ENCODE assay signal across 11 cellular contexts in the genomic region with DNA sequence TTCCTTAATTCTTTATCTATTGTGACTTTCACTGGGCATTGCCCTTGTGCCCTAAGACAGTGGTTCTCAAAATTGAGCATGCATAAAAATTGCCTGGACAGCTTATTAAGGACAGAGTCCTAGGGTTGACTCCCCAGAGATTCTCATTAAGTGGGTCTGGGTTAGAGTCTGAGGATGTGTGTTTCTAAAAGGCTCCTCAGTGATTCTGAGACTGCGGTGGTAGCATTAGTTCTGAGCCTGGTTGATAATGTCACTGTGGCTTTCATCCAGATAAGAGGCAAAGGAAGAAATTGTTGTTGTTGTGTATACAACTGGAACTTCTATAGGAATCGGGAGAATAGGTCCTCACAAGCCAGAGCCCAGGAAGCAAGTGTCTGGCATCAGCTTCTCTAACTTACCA. TPM values are rescaled to one million over a fixed set of nuclear protein-coding genes. Genes with fewer than 3 reads are reported as not detected.
DNase-seq lines count a peak whose midpoint lies in the region; ATAC-seq, FAIRE-seq and TF ChIP-seq lines count a peak whose summit lies in the region.
"Had no signal": no experiment of that assay in that cellular context is flagged by ENCODE, and none has a peak within 500 bp of the region (broad histone marks: within the 10 kb centered on the region; RNA-seq: fewer than 3 reads in every experiment).

No MANE protein-coding gene starts in this region.

- POLR2A ChIA-PET in BJ (lab: Charles Lee), result no interaction called here

- no peak for DNase-seq in BJ (ENCODE audit: low read depth)
- no peak for DNase-seq in H54 (ENCODE audit: insufficient read length, low spot score)
- DNase-seq in chondrocyte (ENCODE audit: low spot score), result no peak
- DNase-seq in natural killer cell, result no peak
- DNase-seq in ACHN, result no peak
- DNase-seq in effector CD4-positive, alpha-beta T cell, result no peak
- DNase-seq: KG1, NCI-H524 treated with DMSO at 0.1 percent for 48 hours had no signal

- peaks cover 42% of the 10 kb centered on the region for H3K4me1 Mint-ChIP-seq in chondrocyte (ENCODE audit: low read depth)
- H3K4me1 Mint-ChIP-seq in natural killer cell, result peaks cover 48 to 51% of the 10 kb centered on the region in 2 donors

- H3K36me3 Mint-ChIP-seq in chondrocyte (ENCODE audit: low read depth) (no peaks in the 10 kb centered on the region), natural killer cell (peaks cover 41% of the 10 kb centered on the region)

- no peaks in the 10 kb centered on the region for H3K27me3 Mint-ChIP-seq in chondrocyte (ENCODE audit: low read depth)
- H3K27me3 Mint-ChIP-seq in natural killer cell (ENCODE audit: low read depth in 2 of 2), result no peaks in the 10 kb centered on the region

- TF ChIP-seq CTCF in BJ (IDR thresholded peaks at IDR 0.05; ENCODE audit: insufficient read depth, low read depth, low read length) (no peak), chondrocyte (IDR thresholded peaks at IDR 0.05) (no peak), natural killer cell (IDR thresholded peaks at IDR 0.05) (no peak)

- in situ Hi-C loops in ACHN (cut with HindIII; ENCODE audit: low pct_ligation_motif_present, low pct_unique_long_range_greater_than_20kb, low sequenced_read_pairs), result no loop called here

- H3K36me3 ChIP-seq in BJ (ENCODE audit: control insufficient read depth, insufficient read depth, low read length), result 0 out of 2 replicates have a peak, but pooled peaks cover 1% of the 10 kb centered on the region

- H3K27me3 ChIP-seq in BJ (ENCODE audit: control insufficient read depth, insufficient read depth, low read length), result no peaks in the 10 kb centered on the region

- H3K27ac Mint-ChIP-seq in chondrocyte (ENCODE audit: unreplicated experiment) (peak overlapping the region; percentile 98), natural killer cell (peak overlapping the region; percentile 95 to 98)

- CTCF ChIA-PET in BJ (lab: Yijun Ruan, JAX), result interaction anchor here (1.4 to 2.0 kb wide), 2 partner anchors 52 to 66 kb away, joined by 4 to 12 read pairs; no protein-coding TSS in a partner anchor

- H3K4me3 ChIP-seq in BJ (ENCODE audit: low read depth, low read length), result peak overlapping the region; percentile 8; the same call in 1 of the 2 replicates

- ATAC-seq in natural killer cell (no peak), HG03280 (IDR thresholded peaks at IDR 0.05; ENCODE audit: unreplicated experiment) (no peak), GM18505 (IDR thresholded peaks at IDR 0.05; ENCODE audit: unreplicated experiment) (no peak)

- FAIRE-seq in H54 (lab: Jason Lieb, UNC), result peak; percentile 50
- FAIRE-seq: bronchial epithelial cell had no signal

- H3K4me3 Mint-ChIP-seq in chondrocyte (ENCODE audit: unreplicated experiment) (peak overlapping the region; percentile 64), natural killer cell (peak overlapping the region; percentile 95)

- H3K9me3 Mint-ChIP-seq in chondrocyte (ENCODE audit: low read depth) (peaks cover 7% of the 10 kb centered on the region), natural killer cell (peaks cover 0 to 4% of the 10 kb centered on the region in 2 donors)

- TF ChIP-seq POLR2A in H54 (IDR thresholded peaks at IDR 0.05; ENCODE audit: low read depth, low read length) (no peak), GM18505 (IDR thresholded peaks at IDR 0.05; ENCODE audit: borderline replicate concordance, extremely low read depth, insufficient read depth, insufficient read length) (no peak)

- intact Hi-C loops in natural killer cell (cut with micrococcal nuclease), result no loop called here

RNA-seq across cellular contexts. Expression of a gene that starts 1.3 kb away (rescaled TPM):
- polyA plus RNA-seq in BJ (2011; rRNA removed), result 6.2 and 11.4 TPM in 2 replicates
- 3.7 TPM in 2 replicates for polyA minus RNA-seq in BJ (2011; rRNA and poly(A)+ RNA removed)
- 3.0 to 3.8 TPM (median 3.3 TPM) in 3 replicates for total RNA-seq in chondrocyte
- 100 to 1,000 TPM in 1 of 3 donors, 10 to 100 TPM in 2; 21.8 to 103 (median 34.9) TPM for total RNA-seq in natural killer cell

RNA-seq across cellular contexts. Expression of a gene that starts 24.6 kb away (rescaled TPM):
- polyA plus RNA-seq in BJ (2011; rRNA removed), result 18.7 and 25.8 TPM in 2 replicates
- polyA minus RNA-seq in BJ (2011; rRNA and poly(A)+ RNA removed), result 5.5 and 5.8 TPM in 2 replicates
- 6.0 to 7.4 TPM (median 6.9 TPM) in 3 replicates for total RNA-seq in chondrocyte
- total RNA-seq in natural killer cell, result 10 to 100 TPM; 12.0 to 31.7 (median 12.2) TPM

RNA-seq across cellular contexts. Expression of a gene that starts 51.6 kb away (rescaled TPM):
- polyA plus RNA-seq in BJ (2011; rRNA removed), result 80.3 and 145 TPM in 2 replicates
- polyA minus RNA-seq in BJ (2011; rRNA and poly(A)+ RNA removed), result 28.7 and 36.3 TPM in 2 replicates
- 35.8 to 52.5 TPM (median 44.1 TPM) in 3 replicates for total RNA-seq in chondrocyte
- 10 to 100 TPM; 41.0 to 43.3 (median 41.1) TPM for total RNA-seq in natural killer cell
